7 cellular contexts compared by ENCODE assay signal in genomic region chr6:107957165-107957908, GRCh38. TPM values are rescaled to one million over a fixed set of nuclear protein-coding genes. Genes with fewer than 3 reads are reported as not detected.
DNase-seq lines count a peak whose midpoint lies in the region; ATAC-seq and TF ChIP-seq lines count a peak whose summit lies in the region.

No MANE protein-coding gene starts in this region.

- H3K36me3 ChIP-seq in HEK293 (ENCODE audit: control insufficient read depth in 2 of 2, insufficient read depth in 1 of 2, low read length in 2 of 2) (no peaks in the 10 kb centered on the region; a peak in 1 of 3 replicates), right lobe of liver (no peaks in the 10 kb centered on the region)

- no peak for TF ChIP-seq CTCF in HEK293 (tag by site-specific recombination; IDR thresholded peaks at IDR 0.05)
- TF ChIP-seq CTCF in right lobe of liver (IDR thresholded peaks at IDR 0.05) = no peak

- no peaks in the 10 kb centered on the region for H3K9me3 Mint-ChIP-seq in activated CD4-positive, alpha-beta T cell treated with anti-CD3 and anti-CD28 coated beads for 36 hours (ENCODE audit: low read depth)
- H3K9me3 Mint-ChIP-seq in dendritic cell treated with granulocyte-macrophage colony-stimulating factor and Interleukin-4, amounts not matched to agents 40 ng/mL and 50 ng/mL, for 4 days = no peaks in the 10 kb centered on the region

- H3K27me3 ChIP-seq in right lobe of liver = no peaks in the 10 kb centered on the region

- peaks cover 2% of the 10 kb centered on the region for H3K27me3 Mint-ChIP-seq in activated CD4-positive, alpha-beta T cell treated with anti-CD3 and anti-CD28 coated beads for 36 hours
- peaks cover 9% of the 10 kb centered on the region for H3K27me3 Mint-ChIP-seq in dendritic cell treated with granulocyte-macrophage colony-stimulating factor and Interleukin-4, amounts not matched to agents 40 ng/mL and 50 ng/mL, for 4 days

- peak; percentile 50 for TF ChIP-seq POLR2A in GM15510 (IDR thresholded peaks at IDR 0.05; ENCODE audit: borderline replicate concordance, extremely low read depth, insufficient read length)
- no peak for TF ChIP-seq POLR2A in right lobe of liver (IDR thresholded peaks at IDR 0.05)

- H3K27ac ChIP-seq in HEK293 (ENCODE audit: extremely low read depth, low read depth, low read length) (peak overlapping the region; percentile 88), right lobe of liver (peak overlapping the region; percentile 70 to 93 (median 92))

- H3K36me3 Mint-ChIP-seq in activated CD4-positive, alpha-beta T cell treated with anti-CD3 and anti-CD28 coated beads for 36 hours (ENCODE audit: low read depth) = peaks cover 30% of the 10 kb centered on the region
- H3K36me3 Mint-ChIP-seq in dendritic cell treated with granulocyte-macrophage colony-stimulating factor and Interleukin-4, amounts not matched to agents 40 ng/mL and 50 ng/mL, for 4 days (ENCODE audit: low read depth) = peaks cover 23% of the 10 kb centered on the region

- H3K4me1 ChIP-seq in HEK293 (ENCODE audit: control insufficient read depth, insufficient read depth, low read length) (peaks cover 4% of the 10 kb centered on the region; the same call in 1 of the 2 replicates), right lobe of liver (peaks cover 0 to 25% (median 7%) of the 10 kb centered on the region in 4 donors)

- 0% methylated on average over 19 of the region's 47 CpGs for WGBS in right lobe of liver (ENCODE audit: insufficient coverage, low coverage, low lambda C conversion rate, missing lambda C conversion rate)

- intact Hi-C loops in activated CD4-positive, alpha-beta T cell treated with anti-CD3 and anti-CD28 coated beads for 36 hours (cut with DNase I, micrococcal nuclease) = loop anchor here (2.0 to 10.0 kb wide), 10 partner anchors 41 to 1525 kb away; partner anchors contain the start of genes AFG1L (in 1 of the 2), BEND3 (in 1 of the 2), OSTM1 (in 1 of the 2) and ZBTB24 (in 1 of the 2)
- intact Hi-C loops in dendritic cell treated with granulocyte-macrophage colony-stimulating factor and Interleukin-4, amounts not matched to agents 40 ng/mL and 50 ng/mL, for 4 days (cut with micrococcal nuclease) = loop anchor here (5.0 kb wide), 2 partner anchors 305 to 1135 kb away; partner anchors contain the start of genes SESN1 and SNX3
- intact Hi-C loops in right lobe of liver (cut with DNase I) = no loop called here

- H3K4me3 ChIP-seq in HEK293 (ENCODE audit: low read depth, low read length) (peak overlapping the region; percentile 59), right lobe of liver (peak overlapping the region; percentile 65 to 94 (median 66))

- H3K4me1 Mint-ChIP-seq in activated CD4-positive, alpha-beta T cell treated with anti-CD3 and anti-CD28 coated beads for 36 hours = peaks cover 39% of the 10 kb centered on the region
- peaks cover 23% of the 10 kb centered on the region for H3K4me1 Mint-ChIP-seq in dendritic cell treated with granulocyte-macrophage colony-stimulating factor and Interleukin-4, amounts not matched to agents 40 ng/mL and 50 ng/mL, for 4 days (ENCODE audit: low read depth)

- DNase-seq in NAMALWA (ENCODE audit: low spot score) (peak; percentile 88), right lobe of liver (peak; percentile 47 to 69 (median 62))
- DNase-seq in activated CD4-positive, alpha-beta T cell treated with anti-CD3 and anti-CD28 coated beads for 36 hours = peak; percentile 82
- peak; percentile 51 to 61 for DNase-seq in stimulated activated CD4-positive, alpha-beta T cell treated with anti-CD3 and anti-CD28 coated beads, Interleukin-4, amount 100 ng/mL, for 4 hours

- H3K9me3 ChIP-seq in HEK293 (ENCODE audit: control insufficient read depth, insufficient read depth, low read depth, low read length) (no peaks in the 10 kb centered on the region), right lobe of liver (no peaks in the 10 kb centered on the region)

- POLR2A ChIA-PET in HEK293 (lab: Yijun Ruan, JAX) = interaction anchor here (0.6 to 3.1 kb wide), 22 partner anchors 8 to 805 kb away, joined by 3 to 13 read pairs (median 4); partner anchors contain the start of genes AFG1L, FOXO3 and PDSS2
- POLR2A ChIA-PET in activated CD4-positive, alpha-beta T cell treated with anti-CD3 and anti-CD28 coated beads for 36 hours (lab: Charles Lee) = interaction anchor here (0.6 to 1.4 kb wide), 6 partner anchors 10 to 245 kb away, joined by 3 to 5 read pairs (median 3); no protein-coding TSS in a partner anchor

- H3K4me3 Mint-ChIP-seq in activated CD4-positive, alpha-beta T cell treated with anti-CD3 and anti-CD28 coated beads for 36 hours = peak overlapping the region; percentile 100
- peak overlapping the region; percentile 93 for H3K4me3 Mint-ChIP-seq in dendritic cell treated with granulocyte-macrophage colony-stimulating factor and Interleukin-4, amounts not matched to agents 40 ng/mL and 50 ng/mL, for 4 days

- ATAC-seq in activated CD4-positive, alpha-beta T cell treated with anti-CD3 and anti-CD28 coated beads for 36 hours = peak; percentile 58
- ATAC-seq in right lobe of liver = peak; percentile 33 to 55 (median 40)

- CTCF ChIA-PET in HEK293 (lab: Yijun Ruan, JAX) = interaction anchor here (0.7 kb wide), 1 partner anchor 825 kb away, joined by 3 read pairs; no protein-coding TSS in a partner anchor
- CTCF ChIA-PET in activated CD4-positive, alpha-beta T cell treated with anti-CD3 and anti-CD28 coated beads for 36 hours (lab: Charles Lee) = interaction anchor here (0.5 to 1.0 kb wide), 7 partner anchors 10 to 221 kb away, joined by 3 to 4 read pairs (median 3); no protein-coding TSS in a partner anchor

- peak overlapping the region; percentile 99 for H3K27ac Mint-ChIP-seq in activated CD4-positive, alpha-beta T cell treated with anti-CD3 and anti-CD28 coated beads for 36 hours
- peak overlapping the region; percentile 95 for H3K27ac Mint-ChIP-seq in dendritic cell treated with granulocyte-macrophage colony-stimulating factor and Interleukin-4, amounts not matched to agents 40 ng/mL and 50 ng/mL, for 4 days

TF ChIP-seq in HEK293, 187 proteins besides CTCF, POLR2A, EP300 and RAD21 (continues in another document):
- TF ChIP-seq ZNF596 (tag by site-specific recombination; IDR thresholded peaks at IDR 0.05) = 0 out of 2 replicates have a peak, but pooled peaks have one; percentile 16
- TF ChIP-seq PRDM1 (tag by site-specific recombination; IDR thresholded peaks at IDR 0.05) = peak; percentile 51; the same call in 1 of the 2 replicates
- no peak for TF ChIP-seq ZNF404 (tag by site-specific recombination; IDR thresholded peaks at IDR 0.05)
- no peak for TF ChIP-seq ZBTB6 (tag by site-specific recombination; IDR thresholded peaks at IDR 0.05)
- TF ChIP-seq ZNF473 (tag by site-specific recombination; IDR thresholded peaks at IDR 0.05) = no peak
- 0 out of 2 replicates have a peak, but pooled peaks have one; percentile 13 for TF ChIP-seq ZNF629 (tag by site-specific recombination; IDR thresholded peaks at IDR 0.05)
- TF ChIP-seq ZNF580 (tag by site-specific recombination; IDR thresholded peaks at IDR 0.05) = no peak
- TF ChIP-seq ZNF391 (tag by site-specific recombination; IDR thresholded peaks at IDR 0.05; ENCODE audit: borderline replicate concordance, low read depth) = no peak
- 0 out of 2 replicates have a peak, but pooled peaks have one; percentile 53 for TF ChIP-seq SCRT2 (tag by site-specific recombination; IDR thresholded peaks at IDR 0.05)
- 0 out of 2 replicates have a peak, but pooled peaks have one; percentile 32 for TF ChIP-seq HOXD13 (CRISPR knock-in tag; IDR thresholded peaks at IDR 0.05; ENCODE audit: borderline replicate concordance)
- no peak; the same call in 1 of the 2 replicates for TF ChIP-seq SCRT1 (tag by site-specific recombination; IDR thresholded peaks at IDR 0.05; ENCODE audit: borderline replicate concordance)
- no peak for TF ChIP-seq ZBTB21 (tag by site-specific recombination; IDR thresholded peaks at IDR 0.05)
- peak; percentile 13; the same call in 1 of the 2 replicates for TF ChIP-seq ZNF513 (tag by site-specific recombination; IDR thresholded peaks at IDR 0.05)
- no peak for TF ChIP-seq ZSCAN18 (tag by site-specific recombination; IDR thresholded peaks at IDR 0.05)

RNA-seq across cellular contexts. Expression of gene SEC63, which starts 0.7 kb away (rescaled TPM):
- total RNA-seq in activated CD4-positive, alpha-beta T cell treated with anti-CD3 and anti-CD28 coated beads for 36 hours = 100 to 1,000 TPM in 1 of 2 experiments, 10 to 100 TPM in 1; 98.7 to 100 TPM
- total RNA-seq in right lobe of liver = 10 to 100 TPM; 22.7 to 81.9 (median 66.8) TPM

Comparison
In these comparisons a context has a peak if more than half of its experiments do, and no peak if none do; other contexts are left out.
1. Peak in every context shown above with its lines: DNase-seq, ATAC-seq, H3K4me3 ChIP-seq and H3K27ac ChIP-seq.
2. intact Hi-C loops: an anchor here in activated CD4-positive, alpha-beta T cell treated with anti-CD3 and anti-CD28 coated beads for 36 hours (2.0 to 10.0 kb wide) and dendritic cell treated with granulocyte-macrophage colony-stimulating factor and Interleukin-4, amounts not matched to agents 40 ng/mL and 50 ng/mL, for 4 days (5.0 kb wide); none called in right lobe of liver.